Comparison of ENCODE assay signal across 8 cellular contexts in genomic region chr9:86282979-86283535, GRCh38. TPM values are rescaled to one million over a fixed set of nuclear protein-coding genes. Genes with fewer than 3 reads are reported as not detected.
DNase-seq lines count a peak whose midpoint lies in the region; ATAC-seq and TF ChIP-seq lines count a peak whose summit lies in the region.

No MANE protein-coding gene starts in this region.

- no peaks in the 10 kb centered on the region for H3K27me3 Mint-ChIP-seq in activated T-cell treated with anti-CD3 and anti-CD28 coated beads, Interleukin-2, amount 50 U/mL, for 4 hours (ENCODE audit: low read depth)
- H3K27me3 Mint-ChIP-seq in effector memory CD8-positive, alpha-beta T cell, result no peaks in the 10 kb centered on the region

- H3K4me1 ChIP-seq in Peyer's patch, result peaks cover 0 to 18% (median 0%) of the 10 kb centered on the region in 4 donors
- H3K4me1 ChIP-seq in upper lobe of right lung, result peaks cover 17% of the 10 kb centered on the region

- peak overlapping the region; percentile 96 to 99 for H3K27ac Mint-ChIP-seq in effector memory CD8-positive, alpha-beta T cell

- intact Hi-C loops in upper lobe of right lung (cut with DNase I), result no loop called here

- peak; percentile 71 to 73 for ATAC-seq in activated T-cell treated with anti-CD3 and anti-CD28 coated beads, Interleukin-2, amount 50 U/mL, for 4 hours
- ATAC-seq in HG02973 (IDR thresholded peaks at IDR 0.05; ENCODE audit: unreplicated experiment) (peak; percentile 5), upper lobe of right lung (peak; percentile 60)
- no peak for ATAC-seq in effector memory CD8-positive, alpha-beta T cell (replicated peaks)

- peak overlapping the region; percentile 78 to 95 (median 94) for H3K4me3 ChIP-seq in Peyer's patch
- peak overlapping the region; percentile 80 for H3K4me3 ChIP-seq in upper lobe of right lung

- TF ChIP-seq POLR2A in Peyer's patch (IDR thresholded peaks at IDR 0.05), result no peak

- H3K27me3 ChIP-seq in Peyer's patch (no peaks in the 10 kb centered on the region), upper lobe of right lung (no peaks in the 10 kb centered on the region)

- H3K4me1 Mint-ChIP-seq in activated T-cell treated with anti-CD3 and anti-CD28 coated beads, Interleukin-2, amount 50 U/mL, for 4 hours (ENCODE audit: low read depth), result peaks cover 34% of the 10 kb centered on the region
- H3K4me1 Mint-ChIP-seq in effector memory CD8-positive, alpha-beta T cell (ENCODE audit: low read depth in 2 of 2), result peaks cover 19 to 32% of the 10 kb centered on the region in 2 donors

- peak overlapping the region; percentile 97 to 99 (median 98) for H3K27ac ChIP-seq in Peyer's patch
- peak overlapping the region; percentile 94 for H3K27ac ChIP-seq in upper lobe of right lung

- no peaks in the 10 kb centered on the region for H3K9me3 Mint-ChIP-seq in activated T-cell treated with anti-CD3 and anti-CD28 coated beads, Interleukin-2, amount 50 U/mL, for 4 hours
- no peaks in the 10 kb centered on the region for H3K9me3 Mint-ChIP-seq in effector memory CD8-positive, alpha-beta T cell

- no peak for DNase-seq in activated T-cell treated with anti-CD3 and anti-CD28 coated beads, Interleukin-2, amount 50 U/mL, for 4 hours
- no peak for DNase-seq in activated T-cell treated with anti-CD3 and anti-CD28 coated beads, Interleukin-2, amount 50 U/mL, for 48 hours
- DNase-seq in Peyer's patch (no peak), midbrain (lab: John Stamatoyannopoulos, UW) (peak; percentile 56), upper lobe of right lung (no peak), NCI-H2029 (lab: John Stamatoyannopoulos, UW) (no peak)
- DNase-seq in effector memory CD8-positive, alpha-beta T cell, result no peak

- TF ChIP-seq CTCF in Peyer's patch (IDR thresholded peaks at IDR 0.05), result no peak
- TF ChIP-seq CTCF in upper lobe of right lung (IDR thresholded peaks at IDR 0.05), result no peak

- peaks cover 16% of the 10 kb centered on the region for H3K36me3 Mint-ChIP-seq in activated T-cell treated with anti-CD3 and anti-CD28 coated beads, Interleukin-2, amount 50 U/mL, for 4 hours (ENCODE audit: insufficient read depth)
- peaks cover 43% of the 10 kb centered on the region for H3K36me3 Mint-ChIP-seq in effector memory CD8-positive, alpha-beta T cell (ENCODE audit: insufficient read depth)

- H3K36me3 ChIP-seq in Peyer's patch (peaks cover 0 to 5% (median 0%) of the 10 kb centered on the region in 3 donors), upper lobe of right lung (peaks cover 22% of the 10 kb centered on the region)

- H3K9me3 ChIP-seq in Peyer's patch (no peaks in the 10 kb centered on the region), upper lobe of right lung (no peaks in the 10 kb centered on the region)

- peak overlapping the region; percentile 88 for H3K4me3 Mint-ChIP-seq in activated T-cell treated with anti-CD3 and anti-CD28 coated beads, Interleukin-2, amount 50 U/mL, for 4 hours
- H3K4me3 Mint-ChIP-seq in effector memory CD8-positive, alpha-beta T cell, result peak overlapping the region; percentile 89 to 95

RNA-seq across cellular contexts. Expression of gene ISCA1, which starts 0.7 kb away (rescaled TPM):
- 10 to 100 TPM; 37.1 to 43.4 (median 42.1) TPM for total RNA-seq in activated T-cell treated with anti-CD3 and anti-CD28 coated beads, Interleukin-2, amount 50 U/mL, for 4 hours
- total RNA-seq in Peyer's patch (10 to 100 TPM; 13.8 to 35.8 (median 31.9) TPM), upper lobe of right lung (22.0 TPM)

RNA-seq across cellular contexts. Expression of gene C9orf153, which starts 23.6 kb away (rescaled TPM):
- total RNA-seq in activated T-cell treated with anti-CD3 and anti-CD28 coated beads, Interleukin-2, amount 50 U/mL, for 4 hours, result under 1 TPM in 2 of 3 donors, not detected in 1; 0.18 to 0.73 TPM
- total RNA-seq in Peyer's patch, result under 1 TPM in 1 of 4 donors, not detected in 3; 0.54 TPM
- total RNA-seq in upper lobe of right lung, result 0.23 TPM
